Comparison of ENCODE assay signal across 8 cellular contexts in genomic region chr4:70839537-70840093, GRCh38. TPM values are rescaled to one million over a fixed set of nuclear protein-coding genes. Genes with fewer than 3 reads are reported as not detected.
DNase-seq lines count a peak whose midpoint lies in the region; ATAC-seq, FAIRE-seq and TF ChIP-seq lines count a peak whose summit lies in the region.

Gene GRSF1 (minus strand): TSS chr4:70839890. CDS start chr4:70839827, 63 bp downstream.

- intact Hi-C loops in dendritic cell treated with granulocyte-macrophage colony-stimulating factor and Interleukin-4, amounts not matched to agents 40 ng/mL and 50 ng/mL, for 4 days (cut with micrococcal nuclease), result loop anchor here (2.0 to 10.0 kb wide), 7 partner anchors 63 to 173 kb away; partner anchors contain the start of genes DCK, MOB1B and UTP3
- intact Hi-C loops in HepG2 (cut with micrococcal nuclease; ENCODE audit: unreplicated experiment), result loop anchor here (5.0 kb wide), 5 partner anchors 63 to 187 kb away; partner anchors contain the start of genes DCK, MOB1B and UTP3

- no TSS peak for BruUV-seq in HepG2 (replicated peaks; lab: Mats Ljungman, UMichigan)

- in situ Hi-C loops in HepG2 (cut with HindIII; ENCODE audit: extremely low pct_ligation_motif_present, low pct_unique_long_range_greater_than_20kb), result loop anchor here (10.0 kb wide), 1 partner anchor 155 kb away; the partner anchor contains the start of gene DCK

- no peak within 1 kb of the TSS for H2AFZ ChIP-seq in HepG2 (ENCODE audit: low read length)

- 0% methylated on average over 3 of the region's 59 CpGs for WGBS in HepG2 (ENCODE audit: low lambda C conversion rate)

- H3K4me3 ChIP-seq in HepG2 (replicated peaks in 1 of 3; ENCODE audit: insufficient read depth in 1 of 3, low read depth in 2 of 3, low read length in 3 of 3), result peak within 1 kb of the TSS; percentile 88 to 91 (median 90)

- H3K9me3 Mint-ChIP-seq in dendritic cell treated with granulocyte-macrophage colony-stimulating factor and Interleukin-4, amounts not matched to agents 40 ng/mL and 50 ng/mL, for 4 days, result no peaks in the 10 kb centered on the region

- H3K27ac Mint-ChIP-seq in dendritic cell treated with granulocyte-macrophage colony-stimulating factor and Interleukin-4, amounts not matched to agents 40 ng/mL and 50 ng/mL, for 4 days, result peak within 1 kb of the TSS; percentile 94

- TF ChIP-seq POLR2A in HepG2 (IDR thresholded peaks at IDR 0.05; ENCODE audit: insufficient read depth in 1 of 2, low read depth in 2 of 2, low read length in 2 of 2), result peak; percentile 89 to 92

- CTCF ChIA-PET in HepG2 (lab: Yijun Ruan, JAX; ENCODE audit: low intra/inter-chr PET ratio, low total read pairs), result no interaction called here

- H3K4me2 ChIP-seq in HepG2 (ENCODE audit: low read depth, low read length), result peak within 1 kb of the TSS; percentile 82

- H3K27ac ChIP-seq in C4-2B (peak within 1 kb of the TSS; percentile 96), HepG2 (ENCODE audit: extremely low read length, insufficient read depth, low read length) (peak within 1 kb of the TSS; percentile 75)

- H3K27me3 Mint-ChIP-seq in dendritic cell treated with granulocyte-macrophage colony-stimulating factor and Interleukin-4, amounts not matched to agents 40 ng/mL and 50 ng/mL, for 4 days, result no peaks in the 10 kb centered on the region

- DNase-seq in GM19239 (ENCODE audit: insufficient read length, low spot score), result peak; percentile 73
- peak; percentile 88 for DNase-seq in NCI-H69 (lab: John Stamatoyannopoulos, UW)
- peak; percentile 95 for DNase-seq in activated CD4-positive, alpha-beta T cell treated with anti-CD3 and anti-CD28 coated beads, Interleukin-2, amount 50 U/mL, for 1 hour
- peak; percentile 79 for DNase-seq in HepG2 (ENCODE audit: low spot score)
- DNase-seq in stimulated activated CD4-positive, alpha-beta T cell treated with anti-CD3 and anti-CD28 coated beads, Interleukin-2, amount 100 ng/mL, for 48 hours, result peak; percentile 90 to 91

- peaks cover 25% of the 10 kb centered on the region for H4K20me1 ChIP-seq in HepG2 (ENCODE audit: insufficient read depth, low read length)

- peaks cover 2 to 8% of the 10 kb centered on the region in 2 experiments; a peak in 4 of 5 replicates for H3K36me3 ChIP-seq in HepG2 (replicated peaks in 1 of 2; ENCODE audit: control insufficient read depth in 1 of 2, insufficient read depth in 2 of 2, low read length in 2 of 2)

- peak within 1 kb of the TSS; percentile 87 for H3K4me3 Mint-ChIP-seq in dendritic cell treated with granulocyte-macrophage colony-stimulating factor and Interleukin-4, amounts not matched to agents 40 ng/mL and 50 ng/mL, for 4 days

- H3K4me1 ChIP-seq in HepG2 (ENCODE audit: insufficient read depth, low read length), result peaks cover 31% of the 10 kb centered on the region

- peaks cover 15% of the 10 kb centered on the region for H3K4me1 Mint-ChIP-seq in dendritic cell treated with granulocyte-macrophage colony-stimulating factor and Interleukin-4, amounts not matched to agents 40 ng/mL and 50 ng/mL, for 4 days (ENCODE audit: low read depth)

- H3K9ac ChIP-seq in HepG2 (ENCODE audit: insufficient read depth, low read depth, low read length), result peak within 1 kb of the TSS; percentile 89

- ATAC-seq in HG03442 (IDR thresholded peaks at IDR 0.05; ENCODE audit: unreplicated experiment), result peak; percentile 58
- ATAC-seq in HepG2, result peak; percentile 91

- FAIRE-seq in GM19239 (lab: Jason Lieb, UNC) (peak; percentile 80), HepG2 (lab: Jason Lieb, UNC) (no peak)

- peaks cover 35% of the 10 kb centered on the region for H3K79me2 ChIP-seq in HepG2 (ENCODE audit: insufficient read depth, low read length)

- POLR2A ChIA-PET in HepG2 (lab: Yijun Ruan, JAX), result interaction anchor here (0.6 to 1.6 kb wide), 7 partner anchors 11 to 154 kb away, joined by 3 to 9 read pairs (median 3); partner anchors contain the start of genes DCK and MOB1B

- peaks cover 31% of the 10 kb centered on the region for H3K36me3 Mint-ChIP-seq in dendritic cell treated with granulocyte-macrophage colony-stimulating factor and Interleukin-4, amounts not matched to agents 40 ng/mL and 50 ng/mL, for 4 days (ENCODE audit: low read depth)

- TF ChIP-seq CTCF in C4-2B (conservative IDR thresholded peaks at IDR 0.05) (no peak), HepG2 (CRISPR knock-in tag; IDR thresholded peaks at IDR 0.05) (0 out of 2 replicates have a peak, but pooled peaks have one; percentile 13)

- TF ChIP-seq RAD21 in HepG2 (CRISPR knock-in tag; IDR thresholded peaks at IDR 0.05), result peak; percentile 43; the same call in 1 of the 2 replicates

- H3K9me3 ChIP-seq in HepG2 (ENCODE audit: low read length), result no peaks in the 10 kb centered on the region

- TF ChIP-seq EP300 in HepG2 (IDR thresholded peaks at IDR 0.05; ENCODE audit: low read depth in 2 of 2, low read length in 2 of 2), result no peak
- TF ChIP-seq EP300 in HepG2 (CRISPR knock-in tag; IDR thresholded peaks at IDR 0.05; ENCODE audit: borderline replicate concordance), result no peak

- H3K27me3 ChIP-seq in HepG2 (ENCODE audit: control insufficient read depth in 1 of 2, insufficient read depth in 2 of 2, low read length in 2 of 2), result no peaks in the 10 kb centered on the region

TF ChIP-seq in HepG2, 621 proteins besides CTCF, POLR2A, EP300 and RAD21 (continues in another document):
- TF ChIP-seq, protein P1, sequence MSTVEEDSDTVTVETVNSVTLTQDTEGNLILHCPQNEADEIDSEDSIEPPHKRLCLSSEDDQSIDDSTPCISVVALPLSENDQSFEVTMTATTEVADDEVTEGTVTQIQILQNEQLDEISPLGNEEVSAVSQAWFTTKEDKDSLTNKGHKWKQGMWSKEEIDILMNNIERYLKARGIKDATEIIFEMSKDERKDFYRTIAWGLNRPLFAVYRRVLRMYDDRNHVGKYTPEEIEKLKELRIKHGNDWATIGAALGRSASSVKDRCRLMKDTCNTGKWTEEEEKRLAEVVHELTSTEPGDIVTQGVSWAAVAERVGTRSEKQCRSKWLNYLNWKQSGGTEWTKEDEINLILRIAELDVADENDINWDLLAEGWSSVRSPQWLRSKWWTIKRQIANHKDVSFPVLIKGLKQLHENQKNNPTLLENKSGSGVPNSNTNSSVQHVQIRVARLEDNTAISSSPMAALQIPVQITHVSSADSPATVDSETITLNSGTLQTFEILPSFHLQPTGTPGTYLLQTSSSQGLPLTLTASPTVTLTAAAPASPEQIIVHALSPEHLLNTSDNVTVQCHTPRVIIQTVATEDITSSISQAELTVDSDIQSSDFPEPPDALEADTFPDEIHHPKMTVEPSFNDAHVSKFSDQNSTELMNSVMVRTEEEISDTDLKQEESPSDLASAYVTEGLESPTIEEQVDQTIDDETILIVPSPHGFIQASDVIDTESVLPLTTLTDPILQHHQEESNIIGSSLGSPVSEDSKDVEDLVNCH (CRISPR knock-in tag; IDR thresholded peaks at IDR 0.05), result no peak
- TF ChIP-seq, protein P2, sequence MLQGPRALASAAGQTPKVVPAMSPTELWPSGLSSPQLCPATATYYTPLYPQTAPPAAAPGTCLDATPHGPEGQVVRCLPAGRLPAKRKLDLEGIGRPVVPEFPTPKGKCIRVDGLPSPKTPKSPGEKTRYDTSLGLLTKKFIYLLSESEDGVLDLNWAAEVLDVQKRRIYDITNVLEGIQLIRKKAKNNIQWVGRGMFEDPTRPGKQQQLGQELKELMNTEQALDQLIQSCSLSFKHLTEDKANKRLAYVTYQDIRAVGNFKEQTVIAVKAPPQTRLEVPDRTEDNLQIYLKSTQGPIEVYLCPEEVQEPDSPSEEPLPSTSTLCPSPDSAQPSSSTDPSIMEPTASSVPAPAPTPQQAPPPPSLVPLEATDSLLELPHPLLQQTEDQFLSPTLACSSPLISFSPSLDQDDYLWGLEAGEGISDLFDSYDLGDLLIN (CRISPR knock-in tag; IDR thresholded peaks at IDR 0.05; ENCODE audit: borderline replicate concordance), result no peak
- no peak for TF ChIP-seq ISX (CRISPR knock-in tag; conservative IDR thresholded peaks at IDR 0.05)
- TF ChIP-seq, protein P3, sequence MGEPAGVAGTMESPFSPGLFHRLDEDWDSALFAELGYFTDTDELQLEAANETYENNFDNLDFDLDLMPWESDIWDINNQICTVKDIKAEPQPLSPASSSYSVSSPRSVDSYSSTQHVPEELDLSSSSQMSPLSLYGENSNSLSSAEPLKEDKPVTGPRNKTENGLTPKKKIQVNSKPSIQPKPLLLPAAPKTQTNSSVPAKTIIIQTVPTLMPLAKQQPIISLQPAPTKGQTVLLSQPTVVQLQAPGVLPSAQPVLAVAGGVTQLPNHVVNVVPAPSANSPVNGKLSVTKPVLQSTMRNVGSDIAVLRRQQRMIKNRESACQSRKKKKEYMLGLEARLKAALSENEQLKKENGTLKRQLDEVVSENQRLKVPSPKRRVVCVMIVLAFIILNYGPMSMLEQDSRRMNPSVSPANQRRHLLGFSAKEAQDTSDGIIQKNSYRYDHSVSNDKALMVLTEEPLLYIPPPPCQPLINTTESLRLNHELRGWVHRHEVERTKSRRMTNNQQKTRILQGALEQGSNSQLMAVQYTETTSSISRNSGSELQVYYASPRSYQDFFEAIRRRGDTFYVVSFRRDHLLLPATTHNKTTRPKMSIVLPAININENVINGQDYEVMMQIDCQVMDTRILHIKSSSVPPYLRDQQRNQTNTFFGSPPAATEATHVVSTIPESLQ (CRISPR knock-in tag; conservative IDR thresholded peaks at IDR 0.05), result no peak
- no peak for TF ChIP-seq EZH2 (conservative IDR thresholded peaks at IDR 0.05; ENCODE audit: low read depth, low read length)

RNA-seq across cellular contexts. Expression of gene GRSF1, which starts in this region (rescaled TPM):
- 103 and 129 TPM in 2 replicates for total RNA-seq in HepG2 (2016; rRNA removed; fragmentation: Illumina TruSeq; extraction: Trizol)
- 14.7 and 16.8 TPM in 2 replicates for total RNA-seq in HepG2 (2016; cell fraction: cytosol; rRNA removed; fragmentation: Illumina TruSeq; extraction: Trizol; ENCODE audit: low read depth)
- 101 and 129 TPM in 2 replicates for total RNA-seq in HepG2 (2016; cell fraction: insoluble cytoplasmic fraction; rRNA removed; fragmentation: Illumina TruSeq; extraction: Trizol)
- 43.8 and 46.7 TPM in 2 replicates for total RNA-seq in HepG2 (2016; cell fraction: membrane; rRNA removed; fragmentation: Illumina TruSeq; extraction: Trizol)
- 46.5 and 52.3 TPM in 2 replicates for total RNA-seq in HepG2 (2016; cell fraction: nucleus; rRNA removed; fragmentation: Illumina TruSeq; extraction: Trizol)
- polyA plus RNA-seq in HepG2 (2011; rRNA removed), result 48.3 and 66.5 TPM in 2 replicates
- 27.0 and 38.1 TPM in 2 replicates for polyA plus RNA-seq in HepG2 (2011; cell fraction: cytosol; rRNA removed)
- 17.7 and 23.5 TPM in 2 replicates for polyA plus RNA-seq in HepG2 (2011; cell fraction: nucleus; rRNA removed)
- 44.1 and 52.7 TPM in 2 replicates for polyA plus RNA-seq in HepG2 (2012)
- 10.1 and 11.7 TPM in 2 replicates for polyA plus RNA-seq in HepG2 (2016; cell fraction: cytosol; fragmentation: Illumina TruSeq; extraction: Trizol; ENCODE audit: low read depth)
- 120 and 122 TPM in 2 replicates for polyA plus RNA-seq in HepG2 (2016; cell fraction: insoluble cytoplasmic fraction; fragmentation: Illumina TruSeq; extraction: Trizol; ENCODE audit: low read depth)
- polyA plus RNA-seq in HepG2 (2016; cell fraction: membrane; fragmentation: Illumina TruSeq; extraction: Trizol; ENCODE audit: low read depth), result 23.5 and 26.4 TPM in 2 replicates
- polyA plus RNA-seq in HepG2 (2016; cell fraction: nucleus; fragmentation: Illumina TruSeq; extraction: Trizol; ENCODE audit: insufficient read depth, low read depth), result 77.4 and 82.2 TPM in 2 replicates
- polyA minus RNA-seq in HepG2 (2011; rRNA and poly(A)+ RNA removed; ENCODE audit: low replicate concordance), result 15.2 and 22.8 TPM in 2 replicates
- 37.9 and 38.2 TPM in 2 replicates for polyA minus RNA-seq in HepG2 (2011; cell fraction: cytosol; rRNA and poly(A)+ RNA removed)
- 28.3 and 37.0 TPM in 2 replicates for polyA minus RNA-seq in HepG2 (2011; cell fraction: nucleus; rRNA and poly(A)+ RNA removed)

Comparison
In these comparisons a context has a peak if more than half of its experiments do, and no peak if none do; other contexts are left out.
1. Peak in every context shown above with its lines: DNase-seq, ATAC-seq, H3K4me3 ChIP-seq and H3K27ac ChIP-seq.